Comparison of ENCODE assay signal across 13 cellular contexts in genomic region chr4:184782731-184783472, GRCh38.
DNase-seq lines count a peak whose midpoint lies in the region; ATAC-seq, FAIRE-seq and TF ChIP-seq lines count a peak whose summit lies in the region.
"Had no signal": no experiment of that assay in that cellular context is flagged by ENCODE, and none has a peak within 500 bp of the region (broad histone marks: within the 10 kb centered on the region; RNA-seq: fewer than 3 reads in every experiment).

No MANE protein-coding gene starts in this region.

- DNase-seq in activated naive CD4-positive, alpha-beta T cell treated with anti-CD3 and anti-CD28 coated beads, Interleukin-2, amount 10 ng/mL, durations not matched to agents 7 days and 5 days = peak; percentile 30
- no peak for DNase-seq in activated naive CD4-positive, alpha-beta T cell (lab: John Stamatoyannopoulos, UW)
- DNase-seq in germinal center (ENCODE audit: low spot score) (peak; percentile 25), OCI-M2 (lab: John Stamatoyannopoulos, UW; ENCODE audit: unreplicated experiment) (no peak), D721Med (ENCODE audit: insufficient read length, low spot score) (no peak)
- no peak for DNase-seq in stimulated activated naive B cell treated with anti-CD40 and anti-IgM and Interleukin-4, amounts not matched to agents 10 μg/mL and 1 μg/mL and 100 μg/mL, for 72 hours
- DNase-seq: NCI-H524, SK-N-SH, transverse colon had no signal

- no peak for FAIRE-seq in D721Med (lab: Jason Lieb, UNC)
- FAIRE-seq: H54 had no signal

- H3K4me1 Mint-ChIP-seq in activated naive CD4-positive, alpha-beta T cell treated with anti-CD3 and anti-CD28 coated beads, Interleukin-2, amount 10 ng/mL, durations not matched to agents 7 days and 5 days = peaks cover 27% of the 10 kb centered on the region
- H3K4me1 Mint-ChIP-seq in stimulated activated naive B cell treated with anti-CD40 and anti-IgM and Interleukin-4, amounts not matched to agents 10 μg/mL and 1 μg/mL and 100 μg/mL, for 72 hours = peaks cover 17 to 30% of the 10 kb centered on the region in 2 donors

- no peaks in the 10 kb centered on the region for H3K27me3 Mint-ChIP-seq in activated naive CD4-positive, alpha-beta T cell treated with anti-CD3 and anti-CD28 coated beads, Interleukin-2, amount 10 ng/mL, durations not matched to agents 7 days and 5 days
- H3K27me3 Mint-ChIP-seq in stimulated activated naive B cell treated with anti-CD40 and anti-IgM and Interleukin-4, amounts not matched to agents 10 μg/mL and 1 μg/mL and 100 μg/mL, for 72 hours = no peaks in the 10 kb centered on the region

- CTCF ChIA-PET in activated naive CD4-positive, alpha-beta T cell treated with anti-CD3 and anti-CD28 coated beads, Interleukin-2, amount 10 ng/mL, durations not matched to agents 7 days and 5 days (lab: Charles Lee) = interaction anchor here (1.3 kb wide), 1 partner anchor 37 kb away, joined by 4 read pairs; no protein-coding TSS in a partner anchor

- H3K27ac Mint-ChIP-seq in activated naive CD4-positive, alpha-beta T cell treated with anti-CD3 and anti-CD28 coated beads, Interleukin-2, amount 10 ng/mL, durations not matched to agents 7 days and 5 days = peak overlapping the region; percentile 82
- peak overlapping the region; percentile 10 for H3K27ac Mint-ChIP-seq in stimulated activated naive B cell treated with anti-CD40 and anti-IgM and Interleukin-4, amounts not matched to agents 10 μg/mL and 1 μg/mL and 100 μg/mL, for 72 hours

- peaks cover 4% of the 10 kb centered on the region for H3K9me3 Mint-ChIP-seq in activated naive CD4-positive, alpha-beta T cell treated with anti-CD3 and anti-CD28 coated beads, Interleukin-2, amount 10 ng/mL, durations not matched to agents 7 days and 5 days
- peaks cover 0 to 2% of the 10 kb centered on the region in 2 donors for H3K9me3 Mint-ChIP-seq in stimulated activated naive B cell treated with anti-CD40 and anti-IgM and Interleukin-4, amounts not matched to agents 10 μg/mL and 1 μg/mL and 100 μg/mL, for 72 hours

- peak overlapping the region; percentile 32 for H3K4me3 Mint-ChIP-seq in activated naive CD4-positive, alpha-beta T cell treated with anti-CD3 and anti-CD28 coated beads, Interleukin-2, amount 10 ng/mL, durations not matched to agents 7 days and 5 days
- peak overlapping the region; percentile 26 to 27 for H3K4me3 Mint-ChIP-seq in stimulated activated naive B cell treated with anti-CD40 and anti-IgM and Interleukin-4, amounts not matched to agents 10 μg/mL and 1 μg/mL and 100 μg/mL, for 72 hours

- peaks cover 37% of the 10 kb centered on the region for H3K36me3 Mint-ChIP-seq in activated naive CD4-positive, alpha-beta T cell treated with anti-CD3 and anti-CD28 coated beads, Interleukin-2, amount 10 ng/mL, durations not matched to agents 7 days and 5 days
- H3K36me3 Mint-ChIP-seq in stimulated activated naive B cell treated with anti-CD40 and anti-IgM and Interleukin-4, amounts not matched to agents 10 μg/mL and 1 μg/mL and 100 μg/mL, for 72 hours = peaks cover 43 to 70% of the 10 kb centered on the region in 2 donors

- peak; percentile 57 for ATAC-seq in HG03432 (IDR thresholded peaks at IDR 0.05; ENCODE audit: unreplicated experiment)
- ATAC-seq in stimulated activated naive B cell treated with anti-CD40 and anti-IgM and Interleukin-4, amounts not matched to agents 10 μg/mL and 1 μg/mL and 100 μg/mL, for 72 hours (replicated peaks) = peak; percentile 71 to 73
- ATAC-seq in GM21786 (IDR thresholded peaks at IDR 0.05; ENCODE audit: unreplicated experiment) = no peak
- ATAC-seq: gastroesophageal sphincter had no signal

- TF ChIP-seq CTCF in D721Med (IDR thresholded peaks at IDR 0.05; ENCODE audit: insufficient read depth, missing control alignments) = no peak

Comparison
In these comparisons a context has a peak if more than half of its experiments do, and no peak if none do; other contexts are left out.
1. DNase-seq: peak in activated naive CD4-positive, alpha-beta T cell treated with anti-CD3 and anti-CD28 coated beads, Interleukin-2, amount 10 ng/mL, durations not matched to agents 7 days and 5 days (single experiment) and germinal center (single experiment); none in activated naive CD4-positive, alpha-beta T cell (0 of 4), stimulated activated naive B cell treated with anti-CD40 and anti-IgM and Interleukin-4, amounts not matched to agents 10 μg/mL and 1 μg/mL and 100 μg/mL, for 72 hours (single experiment), OCI-M2 (single experiment) and D721Med (single experiment).